ENCODE assay signal across 17 cellular contexts in genomic region chr4:86967798-86968197, GRCh38. TPM values are rescaled to one million over a fixed set of nuclear protein-coding genes. Genes with fewer than 3 reads are reported as not detected.
DNase-seq lines count a peak whose midpoint lies in the region; ATAC-seq, FAIRE-seq and TF ChIP-seq lines count a peak whose summit lies in the region.
"Had no signal": no experiment of that assay in that cellular context is flagged by ENCODE, and none has a peak within 500 bp of the region (broad histone marks: within the 10 kb centered on the region; RNA-seq: fewer than 3 reads in every experiment).

No MANE protein-coding gene starts in this region.

- peaks cover 0 to 2% of the 10 kb centered on the region in 2 experiments for H4K20me1 ChIP-seq in H1 (replicated peaks in 1 of 2; ENCODE audit: control insufficient read depth in 1 of 2, insufficient read depth in 2 of 2, low read length in 2 of 2)

- no peak overlapping the region for H4K5ac ChIP-seq in H1 (ENCODE audit: insufficient read length, low read depth, low read length)

- TF ChIP-seq RAD21 in H1 (IDR thresholded peaks at IDR 0.05 in 1 of 2, conservative IDR thresholded peaks at IDR 0.05 in 1 of 2; ENCODE audit: low read depth in 2 of 2, low read length in 2 of 2), result no peak

- H2BK12ac ChIP-seq in H1 (ENCODE audit: low read depth, low read length), result no peak overlapping the region

- no peak overlapping the region for H4K8ac ChIP-seq in H1 (ENCODE audit: extremely low read depth, insufficient read depth, low read length)

- no peak for TF ChIP-seq EP300 in H1 (IDR thresholded peaks at IDR 0.05; ENCODE audit: borderline replicate concordance in 1 of 2, low read depth in 2 of 2, low read length in 2 of 2)

- peaks cover 7 to 23% (median 20%) of the 10 kb centered on the region in 4 experiments for H3K4me1 ChIP-seq in H1 (replicated peaks in 1 of 4; ENCODE audit: control insufficient read depth in 3 of 4, insufficient read depth in 4 of 4, low read length in 3 of 4)
- H3K4me1 ChIP-seq: colonic mucosa, SJCRH30 had no signal

- H3K23me2 ChIP-seq in H1 (ENCODE audit: low read depth, low read length), result no peaks in the 10 kb centered on the region

- H2BK15ac ChIP-seq in H1 (ENCODE audit: low read length), result peak overlapping the region; percentile 12; the same call in 1 of the 2 replicates

- TF ChIP-seq POLR2A in GM12892 (IDR thresholded peaks at IDR 0.05; ENCODE audit: low read depth, low read length) (no peak), H1 (IDR thresholded peaks at IDR 0.05; ENCODE audit: control extremely low read depth in 1 of 2, low read depth in 2 of 2, low read length in 2 of 2) (no peak)

- no peak overlapping the region for H2AFZ ChIP-seq in H1 (ENCODE audit: low read length)

- H3K36me3 ChIP-seq in H1 (ENCODE audit: control insufficient read depth in 2 of 4, insufficient read depth in 4 of 4, low read length in 3 of 4), result peaks cover 0 to 5% (median 0%) of the 10 kb centered on the region in 4 experiments; a peak in 2 of 8 replicates
- H3K36me3 ChIP-seq: colonic mucosa, SJCRH30 had no signal

- H4K91ac ChIP-seq in H1 (replicated peaks; ENCODE audit: insufficient read length, low read length), result no peak overlapping the region

- no peak overlapping the region for H3K27ac ChIP-seq in H1 (ENCODE audit: low read depth, low read length)
- H3K27ac ChIP-seq: colonic mucosa, SJCRH30 had no signal

- FAIRE-seq in GM12892 (lab: Jason Lieb, UNC) (peak; percentile 50), H1 (lab: Jason Lieb, UNC) (no peak)
- FAIRE-seq: H54, small intestine had no signal

- H3K4ac ChIP-seq in H1 (replicated peaks; ENCODE audit: insufficient read length, low read depth, low read length), result no peak overlapping the region

- H3K9ac ChIP-seq in H1 (replicated peaks in 1 of 4; ENCODE audit: extremely low read depth in 1 of 4, low read depth in 3 of 4, low read length in 3 of 4), result no peak overlapping the region

- no peak overlapping the region for H3K56ac ChIP-seq in H1 (replicated peaks; ENCODE audit: insufficient read length, low read depth, low read length)

- peak; percentile 14 for ATAC-seq in omental fat pad (ENCODE audit: low FRiP score)

- POLR2A ChIA-PET in H1 (lab: Charles Lee; ENCODE audit: partially characterized antibody), result interaction anchor here (0.6 to 2.5 kb wide), 4 partner anchors 13 to 478 kb away, joined by 3 to 9 read pairs (median 6); no protein-coding TSS in a partner anchor

- H2BK120ac ChIP-seq in H1 (replicated peaks; ENCODE audit: low read depth, low read length), result no peak overlapping the region

- peak overlapping the region; percentile 52; the same call in 1 of the 2 replicates for H2BK20ac ChIP-seq in H1 (ENCODE audit: low read length)

- no peak overlapping the region for H3K4me3 ChIP-seq in H1 (ENCODE audit: extremely low read depth in 1 of 4, insufficient read depth in 2 of 4, low read depth in 3 of 4, low read length in 4 of 4)
- H3K4me3 ChIP-seq: colonic mucosa, SJCRH30 had no signal

- H3K79me2 ChIP-seq in H1 (ENCODE audit: control insufficient read depth in 1 of 2, insufficient read depth in 2 of 2, low read length in 2 of 2), result peaks cover 9 to 90% of the 10 kb centered on the region in 2 experiments; a peak in 3 of 4 replicates

- peak overlapping the region; percentile 42; the same call in 1 of the 2 replicates for H3K18ac ChIP-seq in H1 (ENCODE audit: extremely low read depth, low read length)

- no peaks in the 10 kb centered on the region for H3K9me3 ChIP-seq in H1 (ENCODE audit: insufficient read depth in 2 of 2, low read depth in 1 of 2, low read length in 1 of 2)
- H3K9me3 ChIP-seq: colonic mucosa, SJCRH30 had no signal

- TF ChIP-seq CTCF in H1 (IDR thresholded peaks at IDR 0.05; ENCODE audit: control extremely low read depth in 1 of 3, insufficient read depth in 1 of 3, low read depth in 1 of 3, low read length in 3 of 3), result no peak
- TF ChIP-seq CTCF in omental fat pad (IDR thresholded peaks at IDR 0.05), result no peak

- H2AK5ac ChIP-seq in H1 (ENCODE audit: low read depth, low read length), result no peak overlapping the region; the same call in 1 of the 2 replicates

- H3K27me3 ChIP-seq in H1 (replicated peaks in 1 of 4; ENCODE audit: control insufficient read depth in 3 of 4, extremely low read depth in 1 of 4, insufficient read depth in 3 of 4, low read length in 3 of 4), result no peaks in the 10 kb centered on the region
- H3K27me3 ChIP-seq: colonic mucosa, SJCRH30 had no signal

- DNase-seq in GM12892 (ENCODE audit: insufficient read length), result no peak
- peak; percentile 43 for DNase-seq in NOMO-1 treated with DMSO at 0.1 percent for 48 hours (lab: John Stamatoyannopoulos, UW; ENCODE audit: unreplicated experiment)
- no peak for DNase-seq in H1 (ENCODE audit: low read depth in 1 of 2, low spot score in 2 of 2)
- no peak for DNase-seq in omental fat pad (ENCODE audit: low spot score)
- DNase-seq in activated naive CD4-positive, alpha-beta T cell (lab: John Stamatoyannopoulos, UW), result no peak
- DNase-seq in NCI-H128 (lab: John Stamatoyannopoulos, UW; ENCODE audit: unreplicated experiment), result no peak
- no peak for DNase-seq in activated T-cell treated with anti-CD3 and anti-CD28 coated beads for 4 hours
- DNase-seq in DMS153 treated with DMSO at 0.1 percent for 48 hours (lab: John Stamatoyannopoulos, UW; ENCODE audit: unreplicated experiment), result no peak
- DNase-seq: activated CD4-positive, alpha-beta T cell treated with anti-CD3 and anti-CD28 coated beads for 48 hours; activated CD8-positive, alpha-beta memory T cell treated with anti-CD3 and anti-CD28 coated beads, Interleukin-2, amount 50 U/mL, for 4 hours; activated gamma-delta T cell; anterior cingulate cortex; colonic mucosa; NCI-H2029; SJCRH30; small intestine had no signal

- CTCF ChIA-PET in H1 (lab: Charles Lee; ENCODE audit: partially characterized antibody), result interaction anchor here (2.3 kb wide), 1 partner anchor 45 kb away, joined by 9 read pairs; no protein-coding TSS in a partner anchor

- no peak overlapping the region for H2BK5ac ChIP-seq in H1 (ENCODE audit: low read depth, low read length)

- 87% methylated on average over 2 of the region's 2 CpGs; no CpG with 5 or more reads in 1 of the 2 experiments for WGBS in H1 (ENCODE audit: extremely low coverage in 1 of 2, insufficient coverage in 1 of 2, insufficient read length in 1 of 2, insufficient replicate concordance in 2 of 2, low coverage in 1 of 2, low lambda C conversion rate in 2 of 2, missing lambda C conversion rate in 1 of 2), 2 experiments

- no peak overlapping the region for H3K4me2 ChIP-seq in H1 (ENCODE audit: insufficient read depth in 1 of 2, low read depth in 2 of 2, low read length in 2 of 2)

- H3K79me1 ChIP-seq in H1 (ENCODE audit: low read depth, low read length), result peaks cover 7% of the 10 kb centered on the region

- no peak overlapping the region for H3K23ac ChIP-seq in H1 (ENCODE audit: insufficient read length)

- no peak overlapping the region for H3K14ac ChIP-seq in H1 (ENCODE audit: insufficient read length)

TF ChIP-seq in H1, 55 proteins besides CTCF, POLR2A, EP300 and RAD21:
- TF ChIP-seq TCF12 (IDR thresholded peaks at IDR 0.05; ENCODE audit: low read depth, low read length), result no peak
- TF ChIP-seq SP1 (IDR thresholded peaks at IDR 0.05; ENCODE audit: low read depth, low read length), result no peak
- no peak for TF ChIP-seq EZH2 (IDR thresholded peaks at IDR 0.05; ENCODE audit: low read depth, low read length, severe bottlenecking)
- no peak for TF ChIP-seq SIX5 (IDR thresholded peaks at IDR 0.05; ENCODE audit: low read depth, low read length)
- TF ChIP-seq KDM4A (IDR thresholded peaks at IDR 0.05; ENCODE audit: low read depth, low read length, severe bottlenecking), result no peak
- TF ChIP-seq TAF1 (IDR thresholded peaks at IDR 0.05; ENCODE audit: low read depth, low read length), result no peak
- no peak for TF ChIP-seq ATF2 (IDR thresholded peaks at IDR 0.05; ENCODE audit: low read length)
- TF ChIP-seq RBBP5 (IDR thresholded peaks at IDR 0.05; ENCODE audit: borderline replicate concordance, low read depth, low read length), result no peak
- no peak for TF ChIP-seq GABPA (IDR thresholded peaks at IDR 0.05; ENCODE audit: borderline replicate concordance, insufficient read depth, low read length)
- no peak for TF ChIP-seq HDAC2 (IDR thresholded peaks at IDR 0.05; ENCODE audit: borderline replicate concordance in 1 of 2, low read depth in 2 of 2, low read length in 2 of 2)
- no peak for TF ChIP-seq KDM5A (IDR thresholded peaks at IDR 0.05; ENCODE audit: low read length)

RNA-seq across cellular contexts. Expression of gene AFF1, which starts 33.0 kb away (rescaled TPM):
- 27.9 TPM for polyA plus RNA-seq in GM12892 (2012; ENCODE audit: missing spikeins)
- total RNA-seq in H1 (2021; fragmentation: NEBNext Ultra II Directional; extraction: Animal tissue kit (Norgen Biotek cat#: 25700)), result 85.4 and 85.5 TPM in 2 replicates
- polyA plus RNA-seq in H1 (2011; rRNA removed), result 14.8 and 24.6 TPM in 2 replicates
- 14.7 TPM for polyA plus RNA-seq in H1 (2011; cell fraction: cytosol; rRNA removed)
- 39.6 TPM for polyA plus RNA-seq in H1 (2011; cell fraction: nucleus; rRNA removed)
- polyA plus RNA-seq in H1 (2012, experiment 1 of 2), result 16.6 to 29.0 TPM (median 21.1 TPM) in 4 replicates
- 1.9 TPM for polyA plus RNA-seq in H1 (2012, experiment 2 of 2)
- polyA plus RNA-seq in H1 (2013, experiment 1 of 2), result 29.1 TPM
- 29.0 TPM for polyA plus RNA-seq in H1 (2013, experiment 2 of 2)
- polyA minus RNA-seq in H1 (2011; rRNA and poly(A)+ RNA removed), result 104 and 106 TPM in 2 replicates
- 44.7 TPM for polyA minus RNA-seq in H1 (2011; cell fraction: cytosol; rRNA and poly(A)+ RNA removed)
- 152 TPM for polyA minus RNA-seq in H1 (2011; cell fraction: nucleus; rRNA and poly(A)+ RNA removed)
- 100 to 1,000 TPM in 2 of 4 donors, 10 to 100 TPM in 2; 89.4 to 138 (median 103) TPM for total RNA-seq in omental fat pad
